ENCODE assay signal across 27 cellular contexts in the genomic region with DNA sequence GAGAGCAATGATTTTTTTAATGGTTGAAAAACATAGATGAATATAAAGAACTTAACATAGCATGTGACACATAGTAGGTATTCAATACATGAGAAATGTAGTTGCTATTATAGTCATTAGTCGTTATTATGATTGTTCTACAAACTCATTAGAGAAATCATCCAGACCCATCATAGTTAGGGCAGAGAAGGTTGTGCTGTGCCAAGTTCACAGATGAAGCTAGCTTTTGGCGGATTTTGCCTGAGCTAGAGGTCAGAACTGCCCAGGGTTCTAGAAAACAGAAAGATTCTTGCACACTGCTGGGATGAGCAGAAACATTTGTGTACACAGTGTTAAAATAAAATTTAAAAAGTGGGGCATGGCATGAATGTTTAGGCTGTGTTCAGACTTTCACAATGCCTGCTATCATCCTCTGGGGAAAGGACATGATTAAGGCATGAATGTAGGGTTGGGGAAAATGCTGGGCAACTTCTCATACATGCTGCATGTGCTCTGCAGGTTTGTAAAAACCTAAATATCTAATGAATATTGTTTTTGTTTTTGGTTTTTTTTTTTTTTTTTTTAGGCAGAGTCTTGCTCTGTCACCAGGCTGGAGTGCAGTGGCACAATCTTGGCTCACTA. TPM values are rescaled to one million over a fixed set of nuclear protein-coding genes. Genes with fewer than 3 reads are reported as not detected.
A peak's percentile ranks its signal among the peaks of the same experiment; 100 is the strongest.
DNase-seq lines count a peak whose midpoint lies in the region; ATAC-seq and TF ChIP-seq lines count a peak whose summit lies in the region.
"Had no signal": no experiment of that assay in that cellular context is flagged by ENCODE, and none has a peak within 500 bp of the region (broad histone marks: within the 10 kb centered on the region; RNA-seq: fewer than 3 reads in every experiment).

No MANE protein-coding gene starts in this region.

- POLR2A ChIA-PET in Panc1 (lab: Charles Lee), result interaction anchor here (0.6 kb wide), 1 partner anchor 11 kb away, joined by 3 read pairs; no protein-coding TSS in a partner anchor
- POLR2A ChIA-PET in activated CD8-positive, alpha-beta T cell treated with anti-CD3 and anti-CD28 coated beads for 36 hours (lab: Charles Lee), result no interaction called here

- no peaks in the 10 kb centered on the region for H3K9me3 Mint-ChIP-seq in mesothelial cell of epicardium
- no peaks in the 10 kb centered on the region for H3K9me3 Mint-ChIP-seq in activated CD8-positive, alpha-beta T cell treated with anti-CD3 and anti-CD28 coated beads for 36 hours
- H3K9me3 Mint-ChIP-seq in activated T-helper 1 cell treated with anti-CD3 and anti-CD28 coated beads, Interleukin-12 subunit alpha, Interleukin-12 subunit beta, Interleukin-2, Interleukin-4 antibody, amounts not matched to agents 30 ng/mL and 10 ng/mL and 1 ng/mL, durations not matched to agents 14 hours and 24 hours and 36 hours, result no peaks in the 10 kb centered on the region
- H3K9me3 Mint-ChIP-seq: activated CD4-positive, alpha-beta memory T cell treated with anti-CD3 and anti-CD28 coated beads for 36 hours; activated naive CD8-positive, alpha-beta T cell treated with anti-CD3 and anti-CD28 coated beads, Interleukin-2, amount 50 U/mL, for 24 hours; naive thymus-derived CD8-positive, alpha-beta T cell; T-cell had no signal

- peak overlapping the region; percentile 57 for H3K27ac ChIP-seq in Panc1 (ENCODE audit: low read length)
- H3K27ac ChIP-seq: esophagus muscularis mucosa, ovary, transverse colon had no signal

- no peaks in the 10 kb centered on the region for H3K36me3 ChIP-seq in Panc1 (ENCODE audit: control insufficient read depth, insufficient read depth, low read length)
- H3K36me3 ChIP-seq: BE2C, esophagus muscularis mucosa, ovary, SJSA1, transverse colon had no signal

- no peaks in the 10 kb centered on the region for H3K27me3 ChIP-seq in Panc1 (ENCODE audit: control insufficient read depth, insufficient read depth, low read length)
- H3K27me3 ChIP-seq: BE2C, esophagus muscularis mucosa, ovary, SJSA1, transverse colon had no signal

- H3K36me3 Mint-ChIP-seq in mesothelial cell of epicardium, result no peaks in the 10 kb centered on the region
- H3K36me3 Mint-ChIP-seq in activated CD8-positive, alpha-beta T cell treated with anti-CD3 and anti-CD28 coated beads for 36 hours (ENCODE audit: low read depth), result no peaks in the 10 kb centered on the region
- H3K36me3 Mint-ChIP-seq in activated T-helper 1 cell treated with anti-CD3 and anti-CD28 coated beads, Interleukin-12 subunit alpha, Interleukin-12 subunit beta, Interleukin-2, Interleukin-4 antibody, amounts not matched to agents 30 ng/mL and 10 ng/mL and 1 ng/mL, durations not matched to agents 14 hours and 24 hours and 36 hours (ENCODE audit: low read depth), result no peaks in the 10 kb centered on the region
- H3K36me3 Mint-ChIP-seq: activated CD4-positive, alpha-beta memory T cell treated with anti-CD3 and anti-CD28 coated beads for 36 hours; naive thymus-derived CD8-positive, alpha-beta T cell; T-cell had no signal

- peaks cover 12% of the 10 kb centered on the region for H3K4me1 ChIP-seq in Panc1 (ENCODE audit: control insufficient read depth, insufficient read depth, low read length)
- H3K4me1 ChIP-seq: transverse colon had no signal

- no peak overlapping the region for H3K4me3 Mint-ChIP-seq in mesothelial cell of epicardium
- H3K4me3 Mint-ChIP-seq in activated CD8-positive, alpha-beta T cell treated with anti-CD3 and anti-CD28 coated beads for 36 hours, result no peak overlapping the region
- no peak overlapping the region for H3K4me3 Mint-ChIP-seq in activated T-helper 1 cell treated with anti-CD3 and anti-CD28 coated beads, Interleukin-12 subunit alpha, Interleukin-12 subunit beta, Interleukin-2, Interleukin-4 antibody, amounts not matched to agents 30 ng/mL and 10 ng/mL and 1 ng/mL, durations not matched to agents 14 hours and 24 hours and 36 hours
- H3K4me3 Mint-ChIP-seq: activated CD4-positive, alpha-beta memory T cell treated with anti-CD3 and anti-CD28 coated beads for 36 hours; activated naive CD8-positive, alpha-beta T cell treated with anti-CD3 and anti-CD28 coated beads, Interleukin-2, amount 50 U/mL, for 24 hours; naive thymus-derived CD8-positive, alpha-beta T cell; T-cell had no signal

- H3K9me3 ChIP-seq in Panc1 (ENCODE audit: control insufficient read depth, insufficient read depth, low read depth, low read length), result no peaks in the 10 kb centered on the region
- H3K9me3 ChIP-seq: BE2C, esophagus muscularis mucosa, ovary, SJSA1, transverse colon had no signal

- intact Hi-C loops in Panc1 (cut with micrococcal nuclease; ENCODE audit: unreplicated experiment), result no loop called here
- intact Hi-C loops in activated CD8-positive, alpha-beta T cell treated with anti-CD3 and anti-CD28 coated beads for 36 hours (cut with micrococcal nuclease), result no loop called here
- intact Hi-C loops in activated T-helper 1 cell treated with anti-CD3 and anti-CD28 coated beads, Interleukin-12 subunit alpha, Interleukin-12 subunit beta, Interleukin-2, Interleukin-4 antibody, amounts not matched to agents 30 ng/mL and 10 ng/mL and 1 ng/mL, durations not matched to agents 14 hours and 24 hours and 36 hours (cut with micrococcal nuclease), result no loop called here

- CTCF ChIA-PET in Panc1 (lab: Charles Lee), result no interaction called here
- CTCF ChIA-PET in activated CD8-positive, alpha-beta T cell treated with anti-CD3 and anti-CD28 coated beads for 36 hours (lab: Charles Lee), result interaction anchor here (1.6 kb wide), 1 partner anchor 11 kb away, joined by 3 read pairs; no protein-coding TSS in a partner anchor

- ATAC-seq in Panc1 (0 out of 2 replicates have a peak, but pooled peaks have one; percentile 10), HG03565 (IDR thresholded peaks at IDR 0.05; ENCODE audit: unreplicated experiment) (no peak)
- no peak for ATAC-seq in activated CD8-positive, alpha-beta T cell treated with anti-CD3 and anti-CD28 coated beads for 36 hours
- ATAC-seq: activated CD4-positive, CD25-positive, alpha-beta regulatory T cell treated with anti-CD3 and anti-CD28 coated beads, Interleukin-2, amount 50 U/mL, for 24 hours; activated naive CD8-positive, alpha-beta T cell treated with anti-CD3 and anti-CD28 coated beads, Interleukin-2, amount 50 U/mL, for 24 hours; naive thymus-derived CD8-positive, alpha-beta T cell; right cardiac atrium; T-cell had no signal

- no peaks in the 10 kb centered on the region for H3K27me3 Mint-ChIP-seq in mesothelial cell of epicardium (ENCODE audit: low read depth)
- peaks cover 5% of the 10 kb centered on the region for H3K27me3 Mint-ChIP-seq in activated CD8-positive, alpha-beta T cell treated with anti-CD3 and anti-CD28 coated beads for 36 hours
- peaks cover 23% of the 10 kb centered on the region for H3K27me3 Mint-ChIP-seq in activated T-helper 1 cell treated with anti-CD3 and anti-CD28 coated beads, Interleukin-12 subunit alpha, Interleukin-12 subunit beta, Interleukin-2, Interleukin-4 antibody, amounts not matched to agents 30 ng/mL and 10 ng/mL and 1 ng/mL, durations not matched to agents 14 hours and 24 hours and 36 hours (ENCODE audit: insufficient read depth)

- in situ Hi-C loops in Panc1 (cut with HindIII; ENCODE audit: low pct_unique_long_range_greater_than_20kb, low sequenced_read_pairs), result no loop called here

- H3K4me1 Mint-ChIP-seq in mesothelial cell of epicardium, result peaks cover 39% of the 10 kb centered on the region
- peaks cover 13% of the 10 kb centered on the region for H3K4me1 Mint-ChIP-seq in activated CD8-positive, alpha-beta T cell treated with anti-CD3 and anti-CD28 coated beads for 36 hours (ENCODE audit: low read depth)
- H3K4me1 Mint-ChIP-seq in activated T-helper 1 cell treated with anti-CD3 and anti-CD28 coated beads, Interleukin-12 subunit alpha, Interleukin-12 subunit beta, Interleukin-2, Interleukin-4 antibody, amounts not matched to agents 30 ng/mL and 10 ng/mL and 1 ng/mL, durations not matched to agents 14 hours and 24 hours and 36 hours (ENCODE audit: low read depth), result peaks cover 3% of the 10 kb centered on the region

- H3K4me3 ChIP-seq in AG10803 (ENCODE audit: low read length) (no peak overlapping the region), Panc1 (ENCODE audit: low read depth in 2 of 2, low read length in 2 of 2) (no peak overlapping the region), fibroblast of mammary gland (ENCODE audit: control insufficient read depth, low read depth, low read length) (no peak overlapping the region)
- H3K4me3 ChIP-seq: esophagus muscularis mucosa, ovary, SJSA1, transverse colon had no signal

- no peak for TF ChIP-seq CTCF in AG10803 (conservative IDR thresholded peaks at IDR 0.05; ENCODE audit: low read length)
- TF ChIP-seq CTCF in Panc1 (IDR thresholded peaks at IDR 0.05), result no peak
- TF ChIP-seq CTCF in fibroblast of mammary gland (conservative IDR thresholded peaks at IDR 0.05; ENCODE audit: control insufficient read depth, insufficient read depth, low read depth, low read length), result no peak
- TF ChIP-seq CTCF in mesothelial cell of epicardium (IDR thresholded peaks at IDR 0.05; ENCODE audit: unreplicated experiment), result no peak
- no peak for TF ChIP-seq CTCF in activated CD8-positive, alpha-beta T cell treated with anti-CD3 and anti-CD28 coated beads for 36 hours (IDR thresholded peaks at IDR 0.05)

- no TSS peak for BruUV-seq in Panc1 (replicated peaks; lab: Mats Ljungman, UMichigan)

- peak overlapping the region; percentile 87 for H3K27ac Mint-ChIP-seq in mesothelial cell of epicardium
- H3K27ac Mint-ChIP-seq in activated CD8-positive, alpha-beta T cell treated with anti-CD3 and anti-CD28 coated beads for 36 hours, result no peak overlapping the region
- no peak overlapping the region for H3K27ac Mint-ChIP-seq in activated T-helper 1 cell treated with anti-CD3 and anti-CD28 coated beads, Interleukin-12 subunit alpha, Interleukin-12 subunit beta, Interleukin-2, Interleukin-4 antibody, amounts not matched to agents 30 ng/mL and 10 ng/mL and 1 ng/mL, durations not matched to agents 14 hours and 24 hours and 36 hours
- H3K27ac Mint-ChIP-seq: activated CD4-positive, alpha-beta memory T cell treated with anti-CD3 and anti-CD28 coated beads for 36 hours; activated naive CD8-positive, alpha-beta T cell treated with anti-CD3 and anti-CD28 coated beads, Interleukin-2, amount 50 U/mL, for 24 hours; naive thymus-derived CD8-positive, alpha-beta T cell; T-cell had no signal

- DNase-seq in AG10803 (ENCODE audit: low read depth) (peak; percentile 49), Panc1 (ENCODE audit: low read depth, low spot score) (no peak), fibroblast of mammary gland (ENCODE audit: low read depth) (peak; percentile 38), mesothelial cell of epicardium (ENCODE audit: low spot score in 2 of 2, unreplicated experiment in 2 of 2) (no peak), kidney tubule cell (ENCODE audit: low spot score) (no peak)
- no peak for DNase-seq in activated CD8-positive, alpha-beta T cell treated with anti-CD3 and anti-CD28 coated beads for 36 hours
- DNase-seq in activated T-helper 1 cell treated with anti-CD3 and anti-CD28 coated beads, Interleukin-12 subunit alpha, Interleukin-12 subunit beta, Interleukin-2, Interleukin-4 antibody, amounts not matched to agents 30 ng/mL and 10 ng/mL and 1 ng/mL, durations not matched to agents 14 hours and 24 hours and 36 hours (ENCODE audit: low spot score), result no peak
- DNase-seq: activated CD4-positive, alpha-beta memory T cell treated with anti-CD3 and anti-CD28 coated beads for 36 hours; activated gamma-delta T cell treated with Interleukin-2 at 50 U/mL for 16 hours; activated naive CD8-positive, alpha-beta T cell treated with anti-CD3 and anti-CD28 coated beads, Interleukin-2, amount 50 U/mL, for 24 hours; BE2C; effector CD8-positive, alpha-beta T cell; GDM1; Karpas-422; kidney; MV-4-11; naive thymus-derived CD8-positive, alpha-beta T cell; NCI-H2171; NCI-H510A treated with DMSO at 0.1 percent for 48 hours; ovary; right cardiac atrium; T-cell; transverse colon had no signal

RNA-seq across cellular contexts. Expression of a gene that starts 33.3 kb away (rescaled TPM):
- 114 TPM for total RNA-seq in Panc1 (2021; ENCODE audit: unreplicated experiment)
- polyA plus RNA-seq in Panc1 (2012; ENCODE audit: insufficient read length), result 100 TPM
- total RNA-seq in mesothelial cell of epicardium, result 97.5 to 105 TPM (median 101 TPM) in 3 replicates
- total RNA-seq in activated CD8-positive, alpha-beta T cell treated with anti-CD3 and anti-CD28 coated beads for 36 hours, result 100 to 1,000 TPM; 115 to 117 TPM
- total RNA-seq in activated T-helper 1 cell treated with anti-CD3 and anti-CD28 coated beads, Interleukin-12 subunit alpha, Interleukin-12 subunit beta, Interleukin-2, Interleukin-4 antibody, amounts not matched to agents 30 ng/mL and 10 ng/mL and 1 ng/mL, durations not matched to agents 14 hours and 24 hours and 36 hours, result 138 and 153 TPM in 2 replicates

Comparison
In these comparisons a context has a peak if more than half of its experiments do, and no peak if none do; other contexts are left out.
1. DNase-seq: peak in AG10803 (single experiment) and fibroblast of mammary gland (single experiment); none in Panc1 (single experiment), mesothelial cell of epicardium (0 of 2), activated CD8-positive, alpha-beta T cell treated with anti-CD3 and anti-CD28 coated beads for 36 hours (single experiment), activated T-helper 1 cell treated with anti-CD3 and anti-CD28 coated beads, Interleukin-12 subunit alpha, Interleukin-12 subunit beta, Interleukin-2, Interleukin-4 antibody, amounts not matched to agents 30 ng/mL and 10 ng/mL and 1 ng/mL, durations not matched to agents 14 hours and 24 hours and 36 hours (single experiment) and kidney tubule cell (single experiment).